14 cellular contexts compared by ENCODE assay signal in the genomic region with DNA sequence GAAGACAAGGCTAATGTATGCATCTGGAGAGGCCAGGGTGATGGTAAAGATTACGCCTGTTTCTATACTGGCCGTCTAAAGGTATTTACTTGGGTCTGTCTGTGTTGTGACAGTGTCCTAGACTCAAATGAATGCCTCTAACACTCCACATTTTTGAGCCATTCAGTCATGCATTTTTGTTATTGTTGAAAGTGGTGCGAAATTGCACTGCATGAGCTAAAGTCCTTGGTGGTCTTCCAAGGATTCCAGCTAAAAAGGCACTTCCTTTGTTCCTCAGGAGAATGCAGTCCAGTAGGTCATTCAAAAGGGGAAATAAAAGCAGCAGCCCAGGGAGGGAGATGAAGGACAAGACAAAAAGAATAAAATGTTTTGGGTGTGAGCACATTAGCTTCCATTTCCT. TPM values are rescaled to one million over a fixed set of nuclear protein-coding genes. Genes with fewer than 3 reads are reported as not detected.
DNase-seq lines count a peak whose midpoint lies in the region; ATAC-seq and TF ChIP-seq lines count a peak whose summit lies in the region.
"Had no signal": no experiment of that assay in that cellular context is flagged by ENCODE, and none has a peak within 500 bp of the region (broad histone marks: within the 10 kb centered on the region; RNA-seq: fewer than 3 reads in every experiment).

No MANE protein-coding gene starts in this region.

- H3K4me1 Mint-ChIP-seq in endodermal cell (peaks cover 53% of the 10 kb centered on the region), natural killer cell (no peaks in the 10 kb centered on the region)

- peak overlapping the region; percentile 36 for H3K4me2 ChIP-seq in mesenchymal stem cell (ENCODE audit: low read length, poor library complexity, severe bottlenecking)

- H4K91ac ChIP-seq in mesenchymal stem cell (ENCODE audit: low read length): no peak overlapping the region

- DNase-seq in endodermal cell: no peak
- DNase-seq in mesenchymal stem cell: peak; percentile 24
- no peak for DNase-seq in thoracic aorta (ENCODE audit: low spot score)
- DNase-seq in natural killer cell: no peak
- no peak for DNase-seq in NCI-H1930 (lab: John Stamatoyannopoulos, UW)
- DNase-seq: activated CD8-positive, alpha-beta memory T cell treated with anti-CD3 and anti-CD28 coated beads, Interleukin-2, amount 50 U/mL, for 48 hours; adrenal gland; effector CD8-positive, alpha-beta T cell; hypothalamus; naive thymus-derived CD4-positive, alpha-beta T cell; NCI-H1436 treated with DMSO at 0.1 percent for 48 hours had no signal

- H3K4me1 ChIP-seq in HEK293 (ENCODE audit: control insufficient read depth, insufficient read depth, low read length) (peaks cover 3% of the 10 kb centered on the region), endodermal cell (ENCODE audit: control insufficient read depth, insufficient read depth, low read length) (no peaks in the 10 kb centered on the region), mesenchymal stem cell (ENCODE audit: control insufficient read depth, insufficient read depth, low read depth, low read length) (peaks cover 5% of the 10 kb centered on the region), thoracic aorta (ENCODE audit: control insufficient read depth in 1 of 2, low read depth in 2 of 2) (peaks cover 0 to 26% of the 10 kb centered on the region in 2 donors)
- H3K4me1 ChIP-seq: adrenal gland had no signal

- TF ChIP-seq CTCF in HEK293 (tag by site-specific recombination; IDR thresholded peaks at IDR 0.05): no peak
- no peak for TF ChIP-seq CTCF in endodermal cell (conservative IDR thresholded peaks at IDR 0.05)
- TF ChIP-seq CTCF in thoracic aorta (IDR thresholded peaks at IDR 0.05): no peak
- TF ChIP-seq CTCF in natural killer cell (IDR thresholded peaks at IDR 0.05): no peak

- H3K27ac Mint-ChIP-seq in endodermal cell: peak overlapping the region; percentile 9
- H3K27ac Mint-ChIP-seq in natural killer cell: no peak overlapping the region
- H3K27ac Mint-ChIP-seq: naive thymus-derived CD4-positive, alpha-beta T cell had no signal

- POLR2A ChIA-PET in HEK293 (lab: Yijun Ruan, JAX): interaction anchor here (0.8 to 1.3 kb wide), 4 partner anchors 36 to 115 kb away, joined by 3 to 5 read pairs (median 4); no protein-coding TSS in a partner anchor

- no peaks in the 10 kb centered on the region for H3K27me3 Mint-ChIP-seq in endodermal cell (ENCODE audit: insufficient read depth)
- H3K27me3 Mint-ChIP-seq in natural killer cell (ENCODE audit: low read depth in 2 of 2): peaks cover 20 to 44% of the 10 kb centered on the region in 2 donors

- H3K79me1 ChIP-seq in mesenchymal stem cell (replicated peaks; ENCODE audit: low read length, poor library complexity, severe bottlenecking): no peaks in the 10 kb centered on the region

- no peak overlapping the region for H2BK5ac ChIP-seq in mesenchymal stem cell (ENCODE audit: low read depth, low read length, poor library complexity, severe bottlenecking)

- H4K8ac ChIP-seq in mesenchymal stem cell (ENCODE audit: low read length): no peak overlapping the region

- intact Hi-C loops in natural killer cell (cut with micrococcal nuclease): no loop called here

- H2AFZ ChIP-seq in mesenchymal stem cell (ENCODE audit: low read depth, low read length): no peak overlapping the region

- H3K4me3 ChIP-seq in HEK293 (ENCODE audit: low read depth, low read length) (no peak overlapping the region), endodermal cell (ENCODE audit: low read length) (peak overlapping the region; percentile 94), mesenchymal stem cell (ENCODE audit: insufficient read depth in 1 of 2, low read depth in 1 of 2, low read length in 2 of 2) (peak overlapping the region in 1 of 2 experiments; percentile 84), thoracic aorta (peak overlapping the region; percentile 87)

- H3K18ac ChIP-seq in mesenchymal stem cell (ENCODE audit: low read depth in 1 of 2, low read length in 2 of 2): no peak overlapping the region

- H3K9ac ChIP-seq in endodermal cell (ENCODE audit: extremely low read depth, low read length, poor library complexity, severe bottlenecking) (peak overlapping the region; percentile 83), mesenchymal stem cell (ENCODE audit: low read length) (peak overlapping the region; percentile 88)

- H3K27ac ChIP-seq in HEK293 (ENCODE audit: extremely low read depth, low read depth, low read length) (no peak overlapping the region), endodermal cell (ENCODE audit: low read depth, low read length) (peak overlapping the region; percentile 92), mesenchymal stem cell (ENCODE audit: low read length, poor library complexity, severe bottlenecking) (peak overlapping the region; percentile 47), thoracic aorta (no peak overlapping the region)
- H3K27ac ChIP-seq: adrenal gland had no signal

- H3K36me3 Mint-ChIP-seq in endodermal cell (ENCODE audit: low read depth) (peaks cover 63% of the 10 kb centered on the region), natural killer cell (no peaks in the 10 kb centered on the region)

- CTCF ChIA-PET in HEK293 (lab: Yijun Ruan, JAX): interaction anchor here (0.7 kb wide), 1 partner anchor 78 kb away, joined by 4 read pairs; no protein-coding TSS in a partner anchor

- no peaks in the 10 kb centered on the region for H3K9me3 Mint-ChIP-seq in endodermal cell
- H3K9me3 Mint-ChIP-seq in natural killer cell: no peaks in the 10 kb centered on the region

- ATAC-seq in thoracic aorta (ENCODE audit: insufficient number of reproducible peaks, low FRiP score, low read depth) (no peak), natural killer cell (no peak), GM21526 (IDR thresholded peaks at IDR 0.05; ENCODE audit: low FRiP score, unreplicated experiment) (no peak), HG02678 (IDR thresholded peaks at IDR 0.05; ENCODE audit: unreplicated experiment) (no peak)
- ATAC-seq: naive thymus-derived CD4-positive, alpha-beta T cell had no signal

- H3K36me3 ChIP-seq in HEK293 (ENCODE audit: control insufficient read depth in 2 of 2, insufficient read depth in 1 of 2, low read length in 2 of 2) (no peaks in the 10 kb centered on the region; a peak in 1 of 3 replicates), endodermal cell (ENCODE audit: control insufficient read depth, insufficient read depth, low read length) (peaks cover 47% of the 10 kb centered on the region), mesenchymal stem cell (ENCODE audit: control insufficient read depth in 1 of 2, insufficient read depth in 2 of 2, low read depth in 1 of 2, low read length in 2 of 2) (peaks cover 0 to 2% of the 10 kb centered on the region in 2 experiments), thoracic aorta (no peaks in the 10 kb centered on the region)
- H3K36me3 ChIP-seq: adrenal gland had no signal

- H2BK120ac ChIP-seq in mesenchymal stem cell (ENCODE audit: low read depth, low read length): no peak overlapping the region

- no peak overlapping the region for H3K4ac ChIP-seq in mesenchymal stem cell (ENCODE audit: low read depth in 1 of 2, low read length in 2 of 2)

- no peak overlapping the region for H2BK12ac ChIP-seq in mesenchymal stem cell (ENCODE audit: low read length in 2 of 2)

- H3K23ac ChIP-seq in mesenchymal stem cell (ENCODE audit: low read length in 2 of 2): no peak overlapping the region

- H3K4me3 Mint-ChIP-seq in endodermal cell: peak overlapping the region; percentile 98
- no peak overlapping the region for H3K4me3 Mint-ChIP-seq in natural killer cell
- H3K4me3 Mint-ChIP-seq: naive thymus-derived CD4-positive, alpha-beta T cell had no signal

- 33% methylated on average over 3 of the region's 3 CpGs; no CpG with 5 or more reads in 1 of the 2 experiments for WGBS in endodermal cell (ENCODE audit: insufficient coverage in 1 of 2, insufficient read length in 1 of 2), 2 experiments
- 18% methylated on average over 2 of the region's 3 CpGs for WGBS in mesenchymal stem cell

- no peaks in the 10 kb centered on the region for H3K9me3 ChIP-seq in HEK293 (ENCODE audit: control insufficient read depth, insufficient read depth, low read depth, low read length)
- H3K9me3 ChIP-seq in endodermal cell (ENCODE audit: control insufficient read depth, low read length): no peaks in the 10 kb centered on the region
- H3K9me3 ChIP-seq in mesenchymal stem cell (ENCODE audit: control insufficient read depth, low read length): no peaks in the 10 kb centered on the region
- no peaks in the 10 kb centered on the region for H3K9me3 ChIP-seq in thoracic aorta
- H3K9me3 ChIP-seq: adrenal gland had no signal

- H3K27me3 ChIP-seq in endodermal cell (ENCODE audit: control insufficient read depth, insufficient read depth, low read length, poor library complexity, severe bottlenecking): no peaks in the 10 kb centered on the region
- peaks cover 0 to 4% of the 10 kb centered on the region in 2 experiments for H3K27me3 ChIP-seq in mesenchymal stem cell (ENCODE audit: control insufficient read depth in 1 of 2, insufficient read depth in 1 of 2, low read length in 2 of 2)
- no peaks in the 10 kb centered on the region for H3K27me3 ChIP-seq in thoracic aorta (replicated peaks; ENCODE audit: insufficient read depth)

- H2AK5ac ChIP-seq in mesenchymal stem cell (ENCODE audit: low read length, severe bottlenecking): no peak overlapping the region

- no peak overlapping the region for H3K14ac ChIP-seq in mesenchymal stem cell (ENCODE audit: low read length in 2 of 2)

- H2BK15ac ChIP-seq in mesenchymal stem cell (ENCODE audit: low read depth, poor library complexity, severe bottlenecking): no peak overlapping the region

TF ChIP-seq in HEK293, 187 proteins besides CTCF, POLR2A, EP300 and RAD21 (continues in another document):
- TF ChIP-seq, protein P1, sequence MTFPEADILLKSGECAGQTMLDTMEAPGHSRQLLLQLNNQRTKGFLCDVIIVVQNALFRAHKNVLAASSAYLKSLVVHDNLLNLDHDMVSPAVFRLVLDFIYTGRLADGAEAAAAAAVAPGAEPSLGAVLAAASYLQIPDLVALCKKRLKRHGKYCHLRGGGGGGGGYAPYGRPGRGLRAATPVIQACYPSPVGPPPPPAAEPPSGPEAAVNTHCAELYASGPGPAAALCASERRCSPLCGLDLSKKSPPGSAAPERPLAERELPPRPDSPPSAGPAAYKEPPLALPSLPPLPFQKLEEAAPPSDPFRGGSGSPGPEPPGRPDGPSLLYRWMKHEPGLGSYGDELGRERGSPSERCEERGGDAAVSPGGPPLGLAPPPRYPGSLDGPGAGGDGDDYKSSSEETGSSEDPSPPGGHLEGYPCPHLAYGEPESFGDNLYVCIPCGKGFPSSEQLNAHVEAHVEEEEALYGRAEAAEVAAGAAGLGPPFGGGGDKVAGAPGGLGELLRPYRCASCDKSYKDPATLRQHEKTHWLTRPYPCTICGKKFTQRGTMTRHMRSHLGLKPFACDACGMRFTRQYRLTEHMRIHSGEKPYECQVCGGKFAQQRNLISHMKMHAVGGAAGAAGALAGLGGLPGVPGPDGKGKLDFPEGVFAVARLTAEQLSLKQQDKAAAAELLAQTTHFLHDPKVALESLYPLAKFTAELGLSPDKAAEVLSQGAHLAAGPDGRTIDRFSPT (tag by site-specific recombination; IDR thresholded peaks at IDR 0.05): no peak
- no peak for TF ChIP-seq MYNN (tag by site-specific recombination; IDR thresholded peaks at IDR 0.05; ENCODE audit: borderline replicate concordance)

RNA-seq across cellular contexts. Expression of gene GPC4, which starts 3.0 kb away (rescaled TPM):
- 100 to 1,000 TPM; 281 to 829 TPM for total RNA-seq in endodermal cell
- 119 TPM for polyA plus RNA-seq in endodermal cell (2013, experiment 1 of 2)
- 101 TPM for polyA plus RNA-seq in endodermal cell (2013, experiment 2 of 2)
- polyA plus RNA-seq in mesenchymal stem cell (2013, experiment 1 of 2): 26.4 TPM
- polyA plus RNA-seq in mesenchymal stem cell (2013, experiment 2 of 2): 26.5 TPM
- 10 to 100 TPM; 21.3 to 28.4 TPM for total RNA-seq in thoracic aorta
- under 1 TPM in 1 of 3 donors, not detected in 2; 0.08 TPM for total RNA-seq in natural killer cell
- polyA plus RNA-seq: naive thymus-derived CD4-positive, alpha-beta T cell had no signal

Comparison
In these comparisons a context has a peak if more than half of its experiments do, and no peak if none do; other contexts are left out.
1. H3K27ac ChIP-seq: peak in endodermal cell (single experiment) and mesenchymal stem cell (single experiment); none in HEK293 (single experiment) and thoracic aorta (0 of 2).
2. RNA of gene GPC4, which starts 3.0 kb away (total RNA-seq): 281 to 829 TPM in endodermal cell and 21.3 to 28.4 TPM in thoracic aorta; 0.08 TPM in natural killer cell; every median in the first group is over 10 times any median in the second.